8 cellular contexts compared by ENCODE assay signal in the genomic region with DNA sequence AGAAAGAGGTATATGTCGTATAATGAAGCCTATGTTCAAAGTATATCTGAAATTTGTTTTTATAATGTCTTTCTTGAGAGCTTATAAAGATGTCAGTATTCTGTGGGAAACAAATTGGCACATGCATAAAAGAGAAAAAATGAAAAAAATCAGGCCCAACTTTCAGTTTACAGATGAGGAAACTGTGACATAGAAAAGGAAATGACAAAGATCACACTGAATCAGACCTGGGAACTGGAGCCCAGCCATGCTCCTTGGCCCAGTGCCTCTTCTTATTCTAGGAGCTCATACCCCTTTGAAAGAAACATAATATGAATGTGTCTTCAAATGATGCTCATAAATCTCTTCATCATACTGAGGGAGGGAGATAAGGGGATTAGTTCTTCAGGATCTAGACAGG. TPM values are rescaled to one million over a fixed set of nuclear protein-coding genes. Genes with fewer than 3 reads are reported as not detected.
DNase-seq lines count a peak whose midpoint lies in the region; TF ChIP-seq lines count a peak whose summit lies in the region.

No MANE protein-coding gene starts in this region.

- H3K4me3 Mint-ChIP-seq in T-helper 2 cell treated with Interferon-gamma antibody and Interleukin-4, amounts not matched to agents 5 μg/mL and 100 μg/mL, for 36 hours = peak overlapping the region; percentile 98

- H3K9me3 ChIP-seq in smooth muscle cell (replicated peaks; ENCODE audit: low read depth) = no peaks in the 10 kb centered on the region

- peak overlapping the region; percentile 97 for H3K27ac Mint-ChIP-seq in T-helper 2 cell treated with Interferon-gamma antibody and Interleukin-4, amounts not matched to agents 5 μg/mL and 100 μg/mL, for 36 hours

- no peaks in the 10 kb centered on the region for H4K20me1 ChIP-seq in smooth muscle cell (ENCODE audit: low read depth)

- H3K79me2 ChIP-seq in smooth muscle cell (ENCODE audit: low read depth) = peaks cover 10% of the 10 kb centered on the region

- peak overlapping the region; percentile 83 for H3K4me2 ChIP-seq in smooth muscle cell

- no peaks in the 10 kb centered on the region for H3K9me3 Mint-ChIP-seq in T-helper 2 cell treated with Interferon-gamma antibody and Interleukin-4, amounts not matched to agents 5 μg/mL and 100 μg/mL, for 36 hours

- WGBS in smooth muscle cell (ENCODE audit: low lambda C conversion rate) = 91% methylated on average over 1 of the region's 1 CpG

- no peak for TF ChIP-seq CTCF in fibroblast of mammary gland (conservative IDR thresholded peaks at IDR 0.05; ENCODE audit: control insufficient read depth, insufficient read depth, low read depth, low read length)
- TF ChIP-seq CTCF in smooth muscle cell (IDR thresholded peaks at IDR 0.05; ENCODE audit: borderline replicate concordance, insufficient read depth, poor library complexity, severe bottlenecking) = no peak

- H3K4me1 ChIP-seq in smooth muscle cell (ENCODE audit: low read depth) = peaks cover 8% of the 10 kb centered on the region

- peak overlapping the region; percentile 92 for H3K9ac ChIP-seq in smooth muscle cell (ENCODE audit: low read depth)

- H3K27ac ChIP-seq in smooth muscle cell (ENCODE audit: low read depth) = peak overlapping the region; percentile 96

- H3F3A ChIP-seq in smooth muscle cell (ENCODE audit: low read depth) = peaks cover 23% of the 10 kb centered on the region

- H3K4me3 ChIP-seq in fibroblast of mammary gland (ENCODE audit: control insufficient read depth, low read depth, low read length) (peak overlapping the region; percentile 96), smooth muscle cell (peak overlapping the region; percentile 59)

- no peaks in the 10 kb centered on the region for H3K27me3 Mint-ChIP-seq in T-helper 2 cell treated with Interferon-gamma antibody and Interleukin-4, amounts not matched to agents 5 μg/mL and 100 μg/mL, for 36 hours (ENCODE audit: low read depth)

- peak; percentile 75 for DNase-seq in NCI-H82 (lab: John Stamatoyannopoulos, UW)
- no peak for DNase-seq in NCI-H82 treated with DMSO at 0.1 percent for 48 hours (lab: John Stamatoyannopoulos, UW; ENCODE audit: unreplicated experiment)
- DNase-seq in T-helper 2 cell treated with Interferon-gamma antibody and Interleukin-4, amounts not matched to agents 5 μg/mL and 100 μg/mL, for 36 hours (ENCODE audit: low spot score) = no peak
- DNase-seq in fibroblast of mammary gland (ENCODE audit: low read depth) = peak; percentile 86
- DNase-seq in smooth muscle cell (lab: John Stamatoyannopoulos, UW; ENCODE audit: unreplicated experiment) = no peak
- no peak for DNase-seq in epidermal melanocyte (ENCODE audit: insufficient read length, low spot score)
- no peak for DNase-seq in NCI-H128 (lab: John Stamatoyannopoulos, UW; ENCODE audit: unreplicated experiment)
- DNase-seq in hypothalamus (lab: John Stamatoyannopoulos, UW) = no peak

- H2AFZ ChIP-seq in smooth muscle cell (ENCODE audit: low read depth) = no peak overlapping the region

- H3K4me1 Mint-ChIP-seq in T-helper 2 cell treated with Interferon-gamma antibody and Interleukin-4, amounts not matched to agents 5 μg/mL and 100 μg/mL, for 36 hours (ENCODE audit: low read depth) = peaks cover 18% of the 10 kb centered on the region

- peaks cover 12% of the 10 kb centered on the region for H3K36me3 Mint-ChIP-seq in T-helper 2 cell treated with Interferon-gamma antibody and Interleukin-4, amounts not matched to agents 5 μg/mL and 100 μg/mL, for 36 hours (ENCODE audit: low read depth)

- H3K27me3 ChIP-seq in smooth muscle cell (ENCODE audit: low read depth) = no peaks in the 10 kb centered on the region

- no peaks in the 10 kb centered on the region for H3K36me3 ChIP-seq in smooth muscle cell (ENCODE audit: low read depth)

RNA-seq across cellular contexts. Expression of a gene that starts 48.4 kb away (rescaled TPM):
- 4.2 and 12.7 TPM in 2 replicates for total RNA-seq in smooth muscle cell
- 18.4 and 19.4 TPM in 2 replicates for polyA plus RNA-seq in smooth muscle cell

Comparison
In these comparisons a context has a peak if more than half of its experiments do, and no peak if none do; other contexts are left out.
1. DNase-seq: peak in NCI-H82 (single experiment) and fibroblast of mammary gland (single experiment); none in NCI-H82 treated with DMSO at 0.1 percent for 48 hours (single experiment), T-helper 2 cell treated with Interferon-gamma antibody and Interleukin-4, amounts not matched to agents 5 μg/mL and 100 μg/mL, for 36 hours (single experiment), smooth muscle cell (single experiment), epidermal melanocyte (single experiment), NCI-H128 (single experiment) and hypothalamus (0 of 51).